Comparison of ENCODE assay signal across 1 cellular context in the genomic region with DNA sequence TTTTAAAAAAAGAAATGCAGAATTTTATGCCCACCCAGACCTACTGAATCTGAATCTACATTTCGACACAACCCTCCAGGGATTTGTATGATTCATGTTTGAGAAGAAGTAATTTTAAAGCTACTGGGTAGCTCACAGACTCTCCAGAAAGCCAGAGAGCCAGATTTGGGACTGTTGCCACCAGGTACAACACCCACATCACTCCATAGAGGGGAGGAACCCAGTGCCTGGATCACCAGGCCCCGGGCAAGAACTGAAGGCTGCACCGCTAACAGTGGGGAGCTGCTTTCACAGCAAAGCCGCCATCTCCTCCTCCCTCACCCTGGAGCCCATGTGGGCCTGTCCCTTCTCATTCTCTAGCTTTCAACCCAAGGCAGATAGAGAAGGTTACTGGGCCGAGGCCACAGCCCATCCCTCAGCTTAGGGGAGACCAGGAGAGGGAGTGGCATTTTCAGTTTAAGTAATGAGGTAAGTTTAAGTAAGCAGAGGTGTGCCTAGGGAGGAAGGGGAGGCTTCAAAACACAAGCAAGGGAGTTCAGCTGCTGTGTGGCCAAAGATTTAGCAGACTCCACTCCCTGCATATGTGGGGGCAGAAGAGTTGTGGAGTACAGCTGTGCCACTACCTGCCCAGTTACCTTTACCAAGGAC.
TF ChIP-seq lines count a peak whose summit lies in the region.

No MANE protein-coding gene starts in this region.

TF ChIP-seq in WTC11, 78 proteins besides CTCF, POLR2A, EP300 and RAD21 (continued from another document):
- TF ChIP-seq ZNF317 (CRISPR knock-in tag; IDR thresholded peaks at IDR 0.05; ENCODE audit: borderline replicate concordance, low read depth) (no peak), ETV6 (CRISPR knock-in tag; IDR thresholded peaks at IDR 0.05) (no peak), SMAD3 (CRISPR knock-in tag; IDR thresholded peaks at IDR 0.05; ENCODE audit: borderline replicate concordance) (no peak), JAZF1 (CRISPR knock-in tag; IDR thresholded peaks at IDR 0.05) (no peak), ZNF671 (CRISPR knock-in tag; IDR thresholded peaks at IDR 0.05) (no peak), ZNF219 (CRISPR knock-in tag; IDR thresholded peaks at IDR 0.05; ENCODE audit: borderline replicate concordance) (no peak), PRRX2 (CRISPR knock-in tag; IDR thresholded peaks at IDR 0.05) (no peak)
- TF ChIP-seq, protein P1, sequence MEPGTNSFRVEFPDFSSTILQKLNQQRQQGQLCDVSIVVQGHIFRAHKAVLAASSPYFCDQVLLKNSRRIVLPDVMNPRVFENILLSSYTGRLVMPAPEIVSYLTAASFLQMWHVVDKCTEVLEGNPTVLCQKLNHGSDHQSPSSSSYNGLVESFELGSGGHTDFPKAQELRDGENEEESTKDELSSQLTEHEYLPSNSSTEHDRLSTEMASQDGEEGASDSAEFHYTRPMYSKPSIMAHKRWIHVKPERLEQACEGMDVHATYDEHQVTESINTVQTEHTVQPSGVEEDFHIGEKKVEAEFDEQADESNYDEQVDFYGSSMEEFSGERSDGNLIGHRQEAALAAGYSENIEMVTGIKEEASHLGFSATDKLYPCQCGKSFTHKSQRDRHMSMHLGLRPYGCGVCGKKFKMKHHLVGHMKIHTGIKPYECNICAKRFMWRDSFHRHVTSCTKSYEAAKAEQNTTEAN (CRISPR knock-in tag; IDR thresholded peaks at IDR 0.05), result no peak
- TF ChIP-seq, protein P2, sequence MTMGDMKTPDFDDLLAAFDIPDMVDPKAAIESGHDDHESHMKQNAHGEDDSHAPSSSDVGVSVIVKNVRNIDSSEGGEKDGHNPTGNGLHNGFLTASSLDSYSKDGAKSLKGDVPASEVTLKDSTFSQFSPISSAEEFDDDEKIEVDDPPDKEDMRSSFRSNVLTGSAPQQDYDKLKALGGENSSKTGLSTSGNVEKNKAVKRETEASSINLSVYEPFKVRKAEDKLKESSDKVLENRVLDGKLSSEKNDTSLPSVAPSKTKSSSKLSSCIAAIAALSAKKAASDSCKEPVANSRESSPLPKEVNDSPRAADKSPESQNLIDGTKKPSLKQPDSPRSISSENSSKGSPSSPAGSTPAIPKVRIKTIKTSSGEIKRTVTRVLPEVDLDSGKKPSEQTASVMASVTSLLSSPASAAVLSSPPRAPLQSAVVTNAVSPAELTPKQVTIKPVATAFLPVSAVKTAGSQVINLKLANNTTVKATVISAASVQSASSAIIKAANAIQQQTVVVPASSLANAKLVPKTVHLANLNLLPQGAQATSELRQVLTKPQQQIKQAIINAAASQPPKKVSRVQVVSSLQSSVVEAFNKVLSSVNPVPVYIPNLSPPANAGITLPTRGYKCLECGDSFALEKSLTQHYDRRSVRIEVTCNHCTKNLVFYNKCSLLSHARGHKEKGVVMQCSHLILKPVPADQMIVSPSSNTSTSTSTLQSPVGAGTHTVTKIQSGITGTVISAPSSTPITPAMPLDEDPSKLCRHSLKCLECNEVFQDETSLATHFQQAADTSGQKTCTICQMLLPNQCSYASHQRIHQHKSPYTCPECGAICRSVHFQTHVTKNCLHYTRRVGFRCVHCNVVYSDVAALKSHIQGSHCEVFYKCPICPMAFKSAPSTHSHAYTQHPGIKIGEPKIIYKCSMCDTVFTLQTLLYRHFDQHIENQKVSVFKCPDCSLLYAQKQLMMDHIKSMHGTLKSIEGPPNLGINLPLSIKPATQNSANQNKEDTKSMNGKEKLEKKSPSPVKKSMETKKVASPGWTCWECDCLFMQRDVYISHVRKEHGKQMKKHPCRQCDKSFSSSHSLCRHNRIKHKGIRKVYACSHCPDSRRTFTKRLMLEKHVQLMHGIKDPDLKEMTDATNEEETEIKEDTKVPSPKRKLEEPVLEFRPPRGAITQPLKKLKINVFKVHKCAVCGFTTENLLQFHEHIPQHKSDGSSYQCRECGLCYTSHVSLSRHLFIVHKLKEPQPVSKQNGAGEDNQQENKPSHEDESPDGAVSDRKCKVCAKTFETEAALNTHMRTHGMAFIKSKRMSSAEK (CRISPR knock-in tag; IDR thresholded peaks at IDR 0.05; ENCODE audit: borderline replicate concordance), result no peak
- TF ChIP-seq, protein P3, sequence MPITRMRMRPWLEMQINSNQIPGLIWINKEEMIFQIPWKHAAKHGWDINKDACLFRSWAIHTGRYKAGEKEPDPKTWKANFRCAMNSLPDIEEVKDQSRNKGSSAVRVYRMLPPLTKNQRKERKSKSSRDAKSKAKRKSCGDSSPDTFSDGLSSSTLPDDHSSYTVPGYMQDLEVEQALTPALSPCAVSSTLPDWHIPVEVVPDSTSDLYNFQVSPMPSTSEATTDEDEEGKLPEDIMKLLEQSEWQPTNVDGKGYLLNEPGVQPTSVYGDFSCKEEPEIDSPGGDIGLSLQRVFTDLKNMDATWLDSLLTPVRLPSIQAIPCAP (CRISPR knock-in tag; IDR thresholded peaks at IDR 0.05), result no peak
- TF ChIP-seq, protein P4, sequence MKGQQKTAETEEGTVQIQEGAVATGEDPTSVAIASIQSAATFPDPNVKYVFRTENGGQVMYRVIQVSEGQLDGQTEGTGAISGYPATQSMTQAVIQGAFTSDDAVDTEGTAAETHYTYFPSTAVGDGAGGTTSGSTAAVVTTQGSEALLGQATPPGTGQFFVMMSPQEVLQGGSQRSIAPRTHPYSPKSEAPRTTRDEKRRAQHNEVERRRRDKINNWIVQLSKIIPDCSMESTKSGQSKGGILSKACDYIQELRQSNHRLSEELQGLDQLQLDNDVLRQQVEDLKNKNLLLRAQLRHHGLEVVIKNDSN (CRISPR knock-in tag; IDR thresholded peaks at IDR 0.05), result no peak
TF ChIP-seq in WTC11: peak in this region for 0.
